Comparison of ENCODE assay signal across 1 cellular context in genomic region chr2:240021488-240022104, GRCh38.
TF ChIP-seq lines count a peak whose summit lies in the region.

No MANE protein-coding gene starts in this region.

TF ChIP-seq in H1, 55 proteins besides CTCF, POLR2A, EP300 and RAD21:
- TF ChIP-seq SIN3A (conservative IDR thresholded peaks at IDR 0.05 in 1 of 2, IDR thresholded peaks at IDR 0.05 in 1 of 2; ENCODE audit: low read depth in 1 of 2, low read length in 2 of 2) (0 out of 4 replicates have a peak, but pooled peaks of 1 of the 2 experiments have one; percentile 52), EZH2 (IDR thresholded peaks at IDR 0.05; ENCODE audit: low read depth, low read length, severe bottlenecking) (no peak), KDM5A (IDR thresholded peaks at IDR 0.05; ENCODE audit: low read length) (no peak), JUN (IDR thresholded peaks at IDR 0.05; ENCODE audit: low read depth, low read length) (no peak), CREB1 (IDR thresholded peaks at IDR 0.05) (peak; percentile 66), RNF2 (IDR thresholded peaks at IDR 0.05; ENCODE audit: borderline replicate concordance, low read depth, low read length, missing control alignments, poor library complexity, severe bottlenecking) (no peak), YY1 (IDR thresholded peaks at IDR 0.05; ENCODE audit: low read depth, low read length) (0 out of 2 replicates have a peak, but pooled peaks have one; percentile 7), POLR2AphosphoS5 (IDR thresholded peaks at IDR 0.05; ENCODE audit: low read depth, low read length) (peak; percentile 60), EGR1 (IDR thresholded peaks at IDR 0.05; ENCODE audit: borderline replicate concordance, low read depth, low read length) (no peak), KDM1A (IDR thresholded peaks at IDR 0.05; ENCODE audit: borderline replicate concordance, low read length) (no peak), BRCA1 (IDR thresholded peaks at IDR 0.05; ENCODE audit: low read depth, low read length) (no peak), TCF12 (IDR thresholded peaks at IDR 0.05; ENCODE audit: low read depth, low read length) (peak; percentile 90), SUZ12 (IDR thresholded peaks at IDR 0.05; ENCODE audit: low read length) (no peak)
